Comparison of ENCODE assay signal across 10 cellular contexts in the genomic region with DNA sequence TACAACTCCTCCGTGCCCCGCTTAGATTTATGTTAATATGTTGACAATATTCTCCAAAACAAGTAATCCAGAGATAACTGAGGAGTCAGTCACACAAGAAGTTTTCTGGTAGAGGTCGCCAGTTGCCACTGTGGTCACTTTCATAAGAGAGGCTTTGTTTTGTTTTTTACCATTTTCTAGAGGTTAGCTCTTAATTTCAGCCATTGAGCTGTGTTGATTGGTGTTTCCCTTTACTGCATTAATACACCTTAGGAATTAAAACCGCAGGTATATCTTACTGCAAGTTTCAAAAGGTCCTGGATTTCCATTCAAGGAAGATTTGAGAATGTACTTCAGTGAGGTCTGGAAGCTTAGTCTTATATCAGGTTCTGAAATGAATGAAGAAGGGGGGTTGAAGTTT. TPM values are rescaled to one million over a fixed set of nuclear protein-coding genes. Genes with fewer than 3 reads are reported as not detected.
A peak's percentile ranks its signal among the peaks of the same experiment; 100 is the strongest.
DNase-seq lines count a peak whose midpoint lies in the region; TF ChIP-seq lines count a peak whose summit lies in the region.
"Had no signal": no experiment of that assay in that cellular context is flagged by ENCODE, and none has a peak within 500 bp of the region (broad histone marks: within the 10 kb centered on the region; RNA-seq: fewer than 3 reads in every experiment).

No MANE protein-coding gene starts in this region.

- DNase-seq in DMS53 (lab: John Stamatoyannopoulos, UW) (peak; percentile 43), DMS53 treated with DMSO at 0.1 percent for 48 hours (lab: John Stamatoyannopoulos, UW; ENCODE audit: unreplicated experiment) (no peak), OCI-M1 (lab: John Stamatoyannopoulos, UW) (peak; percentile 65), endothelial cell (ENCODE audit: low spot score) (no peak), retina (peak; percentile 9), NCI-H2081 treated with DMSO at 0.1 percent for 48 hours (lab: John Stamatoyannopoulos, UW) (no peak), NCI-H2171 (lab: John Stamatoyannopoulos, UW) (no peak), kidney glomerular epithelial cell (lab: John Stamatoyannopoulos, UW) (no peak)
- DNase-seq: ovary had no signal

- peak overlapping the region; percentile 86 for H3K4me3 Mint-ChIP-seq in endothelial cell (ENCODE audit: unreplicated experiment)

- H3K36me3 Mint-ChIP-seq in endothelial cell (ENCODE audit: low read depth, unreplicated experiment), result peaks cover 23% of the 10 kb centered on the region

- H3K9me3 Mint-ChIP-seq in endothelial cell (ENCODE audit: unreplicated experiment), result no peaks in the 10 kb centered on the region

- H3K27me3 Mint-ChIP-seq in endothelial cell (ENCODE audit: unreplicated experiment), result peaks cover 23% of the 10 kb centered on the region

- TF ChIP-seq CTCF in endothelial cell (IDR thresholded peaks at IDR 0.05; ENCODE audit: unreplicated experiment), result no peak

- H3K27ac Mint-ChIP-seq in endothelial cell (ENCODE audit: unreplicated experiment), result no peak overlapping the region

- H3K4me1 Mint-ChIP-seq in endothelial cell (ENCODE audit: unreplicated experiment), result peaks cover 25% of the 10 kb centered on the region

RNA-seq across cellular contexts. Expression of a gene that starts 3.5 kb away (rescaled TPM):
- total RNA-seq in endothelial cell (ENCODE audit: unreplicated experiment), result 23.6 TPM

RNA-seq across cellular contexts. Expression of a gene that starts 8.2 kb away (rescaled TPM):
- 42.3 TPM for total RNA-seq in endothelial cell (ENCODE audit: unreplicated experiment)

RNA-seq across cellular contexts. Expression of a gene that starts 20.9 kb away (rescaled TPM):
- 0.46 TPM for total RNA-seq in endothelial cell (ENCODE audit: unreplicated experiment)
- total RNA-seq: HT1080 had no signal

Comparison
In these comparisons a context has a peak if more than half of its experiments do, and no peak if none do; other contexts are left out.
1. DNase-seq: peak in DMS53 (single experiment), OCI-M1 (single experiment) and retina (single experiment); none in DMS53 treated with DMSO at 0.1 percent for 48 hours (single experiment), endothelial cell (single experiment), NCI-H2081 treated with DMSO at 0.1 percent for 48 hours (single experiment), NCI-H2171 (single experiment) and kidney glomerular epithelial cell (single experiment).